In genomic region chr12:18297883-18298282, GRCh38 we compare ENCODE assay signal across 25 cellular contexts. TPM values are rescaled to one million over a fixed set of nuclear protein-coding genes. Genes with fewer than 3 reads are reported as not detected.
"Had no signal": no experiment of that assay in that cellular context is flagged by ENCODE, and none has a peak within 500 bp of the region (broad histone marks: within the 10 kb centered on the region; RNA-seq: fewer than 3 reads in every experiment).

No MANE protein-coding gene starts in this region.

- H3K4me3 ChIP-seq: cardiac muscle cell, PC-9 had no signal

- H3K27me3 ChIP-seq: brain microvascular endothelial cell, cardiac muscle cell had no signal

- H3K4me3 Mint-ChIP-seq: activated CD4-positive, alpha-beta memory T cell treated with anti-CD3 and anti-CD28 coated beads for 36 hours; activated CD4-positive, alpha-beta T cell treated with anti-CD3 and anti-CD28 coated beads, Interleukin-2, amount 10 ng/mL, durations not matched to agents 7 days and 5 days; activated naive CD4-positive, alpha-beta T cell treated with anti-CD3 and anti-CD28 coated beads, Interleukin-2, amount 10 ng/mL, durations not matched to agents 7 days and 5 days; activated naive CD8-positive, alpha-beta T cell treated with anti-CD3 and anti-CD28 coated beads for 36 hours; activated T-helper 17 cell treated with anti-CD3 and anti-CD28 coated beads, Interleukin-2, amount 50 U/mL, for 72 hours; T-helper 17 cell had no signal

- H3K27ac Mint-ChIP-seq: activated CD4-positive, alpha-beta memory T cell treated with anti-CD3 and anti-CD28 coated beads for 36 hours; activated CD4-positive, alpha-beta T cell treated with anti-CD3 and anti-CD28 coated beads, Interleukin-2, amount 10 ng/mL, durations not matched to agents 7 days and 5 days; activated naive CD4-positive, alpha-beta T cell treated with anti-CD3 and anti-CD28 coated beads, Interleukin-2, amount 10 ng/mL, durations not matched to agents 7 days and 5 days; activated naive CD8-positive, alpha-beta T cell treated with anti-CD3 and anti-CD28 coated beads for 36 hours; activated T-helper 17 cell treated with anti-CD3 and anti-CD28 coated beads, Interleukin-2, amount 50 U/mL, for 72 hours; T-helper 17 cell had no signal

- H3K27ac ChIP-seq: brain microvascular endothelial cell, cardiac muscle cell, PC-9 had no signal

- H3K36me3 ChIP-seq: brain microvascular endothelial cell, cardiac muscle cell had no signal

- H3K4me1 Mint-ChIP-seq: activated CD4-positive, alpha-beta T cell treated with anti-CD3 and anti-CD28 coated beads, Interleukin-2, amount 10 ng/mL, durations not matched to agents 7 days and 5 days; activated naive CD4-positive, alpha-beta T cell treated with anti-CD3 and anti-CD28 coated beads, Interleukin-2, amount 10 ng/mL, durations not matched to agents 7 days and 5 days; activated naive CD8-positive, alpha-beta T cell treated with anti-CD3 and anti-CD28 coated beads for 36 hours; activated T-helper 17 cell treated with anti-CD3 and anti-CD28 coated beads, Interleukin-2, amount 50 U/mL, for 72 hours; T-helper 17 cell had no signal

- ATAC-seq: activated T-helper 17 cell treated with anti-CD3 and anti-CD28 coated beads, Interleukin-2, amount 50 U/mL, for 72 hours; T-helper 17 cell had no signal

- DNase-seq: activated CD4-positive, alpha-beta memory T cell treated with anti-CD3 and anti-CD28 coated beads for 36 hours; activated CD4-positive, alpha-beta T cell treated with anti-CD3 and anti-CD28 coated beads, Interleukin-2, amount 10 ng/mL, durations not matched to agents 7 days and 5 days; activated CD4-positive, CD25-positive, alpha-beta regulatory T cell; activated CD8-positive, alpha-beta memory T cell treated with anti-CD3 and anti-CD28 coated beads for 24 hours; activated gamma-delta T cell; activated naive CD4-positive, alpha-beta T cell treated with anti-CD3 and anti-CD28 coated beads, Interleukin-2, amount 10 ng/mL, durations not matched to agents 7 days and 5 days; activated naive CD8-positive, alpha-beta T cell treated with anti-CD3 and anti-CD28 coated beads for 36 hours; activated T-cell treated with anti-CD3 and anti-CD28 coated beads, Interleukin-2, amount 50 U/mL, for 48 hours; brain microvascular endothelial cell; Kasumi-1; NCI-H1092 treated with DMSO at 0.1 percent for 48 hours; NCI-H1417 treated with DMSO at 0.1 percent for 48 hours; NCI-H1694; NCI-H2029; NCI-H2107; NCI-H2171 treated with DMSO at 0.1 percent for 48 hours; NCI-H226; NCI-H510A; PC-9; SHP77 treated with DMSO at 0.1 percent for 48 hours; T-helper 17 cell; T-helper 9 cell had no signal

- H3K27me3 Mint-ChIP-seq: activated CD4-positive, alpha-beta memory T cell treated with anti-CD3 and anti-CD28 coated beads for 36 hours; activated CD4-positive, alpha-beta T cell treated with anti-CD3 and anti-CD28 coated beads, Interleukin-2, amount 10 ng/mL, durations not matched to agents 7 days and 5 days; activated naive CD4-positive, alpha-beta T cell treated with anti-CD3 and anti-CD28 coated beads, Interleukin-2, amount 10 ng/mL, durations not matched to agents 7 days and 5 days; activated naive CD8-positive, alpha-beta T cell treated with anti-CD3 and anti-CD28 coated beads for 36 hours; activated T-helper 17 cell treated with anti-CD3 and anti-CD28 coated beads, Interleukin-2, amount 50 U/mL, for 72 hours; T-helper 17 cell had no signal

- H3K36me3 Mint-ChIP-seq: activated CD4-positive, alpha-beta memory T cell treated with anti-CD3 and anti-CD28 coated beads for 36 hours; activated naive CD4-positive, alpha-beta T cell treated with anti-CD3 and anti-CD28 coated beads, Interleukin-2, amount 10 ng/mL, durations not matched to agents 7 days and 5 days; activated naive CD8-positive, alpha-beta T cell treated with anti-CD3 and anti-CD28 coated beads for 36 hours had no signal

RNA-seq across cellular contexts. Expression of gene PIK3C2G, which starts 36.6 kb away (rescaled TPM):
- total RNA-seq: activated CD4-positive, alpha-beta memory T cell treated with anti-CD3 and anti-CD28 coated beads for 36 hours; activated CD4-positive, alpha-beta T cell treated with anti-CD3 and anti-CD28 coated beads, Interleukin-2, amount 10 ng/mL, durations not matched to agents 7 days and 5 days; activated naive CD8-positive, alpha-beta T cell treated with anti-CD3 and anti-CD28 coated beads for 36 hours; activated T-helper 17 cell treated with anti-CD3 and anti-CD28 coated beads, Interleukin-2, amount 50 U/mL, for 72 hours; cardiac muscle cell; SK-MEL-5; T-helper 17 cell had no signal
- polyA plus RNA-seq: cardiac muscle cell had no signal
